8 cellular contexts compared by ENCODE assay signal in the genomic region with DNA sequence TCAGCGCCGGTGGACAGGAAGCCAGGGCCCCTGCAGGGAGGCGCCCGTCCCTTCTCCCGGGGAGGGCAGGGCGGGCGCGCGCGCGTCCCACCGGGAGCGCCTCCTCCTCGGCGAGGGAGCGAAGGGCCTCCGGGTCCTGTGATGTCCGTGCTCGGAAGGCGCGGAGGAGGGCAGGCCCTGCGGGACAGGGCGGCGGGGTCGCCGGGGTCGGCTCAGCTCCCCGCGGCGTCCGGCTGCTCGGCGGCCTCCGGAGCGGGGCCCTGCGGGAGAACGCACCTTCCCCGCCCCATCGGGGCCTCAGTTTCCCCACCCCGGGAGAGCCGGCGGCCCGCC. TPM values are rescaled to one million over a fixed set of nuclear protein-coding genes. Genes with fewer than 3 reads are reported as not detected.
DNase-seq lines count a peak whose midpoint lies in the region; ATAC-seq and TF ChIP-seq lines count a peak whose summit lies in the region.

No MANE protein-coding gene starts in this region.

- DNase-seq in SJCRH30: peak; percentile 45 to 50
- DNase-seq in effector memory CD4-positive, alpha-beta T cell: no peak
- DNase-seq in H4 (ENCODE audit: low spot score): no peak

- peak overlapping the region; percentile 74 for H3K27ac ChIP-seq in 22Rv1
- no peak overlapping the region; the same call in 1 of the 2 replicates for H3K27ac ChIP-seq in SJCRH30
- H3K27ac ChIP-seq in effector memory CD4-positive, alpha-beta T cell (ENCODE audit: insufficient read depth, low read length, poor library complexity, severe bottlenecking): no peak overlapping the region

- H3K4me1 ChIP-seq in SJCRH30 (peaks cover 11% of the 10 kb centered on the region), mononuclear cell (ENCODE audit: insufficient read depth, low read length) (peaks cover 27% of the 10 kb centered on the region)
- H3K4me1 ChIP-seq in effector memory CD4-positive, alpha-beta T cell (ENCODE audit: control insufficient read depth, insufficient read depth, low read length, poor library complexity, severe bottlenecking): peaks cover 12% of the 10 kb centered on the region

- TF ChIP-seq CTCF in 22Rv1 (IDR thresholded peaks at IDR 0.05) (no peak), GM12875 (IDR thresholded peaks at IDR 0.05; ENCODE audit: borderline replicate concordance, insufficient read depth, low read depth, low read length) (no peak)

- peak; percentile 26 for ATAC-seq in HG03039 (IDR thresholded peaks at IDR 0.05; ENCODE audit: unreplicated experiment)
- no peak for ATAC-seq in GM18870 (IDR thresholded peaks at IDR 0.05; ENCODE audit: unreplicated experiment)

- H3K36me3 ChIP-seq in SJCRH30: no peaks in the 10 kb centered on the region
- no peaks in the 10 kb centered on the region for H3K36me3 ChIP-seq in effector memory CD4-positive, alpha-beta T cell (ENCODE audit: control insufficient read depth, insufficient read depth, low read length)

- H3K9me3 ChIP-seq in SJCRH30 (replicated peaks) (no peaks in the 10 kb centered on the region), mononuclear cell (ENCODE audit: low read depth, low read length) (no peaks in the 10 kb centered on the region)
- H3K9me3 ChIP-seq in effector memory CD4-positive, alpha-beta T cell (ENCODE audit: control insufficient read depth, low read length): no peaks in the 10 kb centered on the region

- H3K4me3 ChIP-seq in GM12875 (ENCODE audit: low read depth, low read length) (peak overlapping the region; percentile 82), SJCRH30 (peak overlapping the region; percentile 81), mononuclear cell (ENCODE audit: low read length) (peak overlapping the region; percentile 70)
- H3K4me3 ChIP-seq in effector memory CD4-positive, alpha-beta T cell (ENCODE audit: insufficient read depth, low read depth, low read length, poor library complexity, severe bottlenecking): peak overlapping the region; percentile 57

- no peaks in the 10 kb centered on the region; the same call in 1 of the 2 replicates for H3K27me3 ChIP-seq in SJCRH30
- H3K27me3 ChIP-seq in effector memory CD4-positive, alpha-beta T cell (replicated peaks; ENCODE audit: control insufficient read depth, insufficient read depth, low read length, poor library complexity, severe bottlenecking): no peaks in the 10 kb centered on the region
- H3K27me3 ChIP-seq in mononuclear cell (ENCODE audit: insufficient read depth, low read length): no peaks in the 10 kb centered on the region

RNA-seq across cellular contexts. Expression of a gene that starts 0.3 kb away (rescaled TPM):
- total RNA-seq in SJCRH30 (2014; rRNA removed; shearing (Covaris generic)): 1.8 and 1.9 TPM in 2 replicates
- total RNA-seq in mononuclear cell: 6.1 TPM
- total RNA-seq in H4 (2014; rRNA removed; shearing (Covaris generic)): 1.4 and 2.8 TPM in 2 replicates

RNA-seq across cellular contexts. Expression of a gene that starts 0.6 kb away (rescaled TPM):
- total RNA-seq in SJCRH30 (2014; rRNA removed; shearing (Covaris generic)): not detected in 2 replicates
- total RNA-seq in mononuclear cell: 2.2 TPM
- not detected in 2 replicates for total RNA-seq in H4 (2014; rRNA removed; shearing (Covaris generic))

RNA-seq across cellular contexts. Expression of a gene that starts 18.5 kb away (rescaled TPM):
- not detected in 2 replicates for total RNA-seq in SJCRH30 (2014; rRNA removed; shearing (Covaris generic))
- not detected for total RNA-seq in mononuclear cell
- total RNA-seq in H4 (2014; rRNA removed; shearing (Covaris generic)): 0.08 TPM in 1 of 2 replicates, not detected in the other

RNA-seq across cellular contexts. Expression of a gene that starts 36.5 kb away (rescaled TPM):
- total RNA-seq in SJCRH30 (2014; rRNA removed; shearing (Covaris generic)): 35.4 and 40.3 TPM in 2 replicates
- 23.7 TPM for total RNA-seq in mononuclear cell
- 17.1 and 19.1 TPM in 2 replicates for total RNA-seq in H4 (2014; rRNA removed; shearing (Covaris generic))

Comparison
In these comparisons a context has a peak if more than half of its experiments do, and no peak if none do; other contexts are left out.
1. DNase-seq: peak in SJCRH30 (2 of 2); none in effector memory CD4-positive, alpha-beta T cell (0 of 3) and H4 (single experiment).
2. Peak in every context shown above with its lines, with median percentiles within 50 percentile points of each other: H3K4me3 ChIP-seq.